1 cellular context compared by ENCODE assay signal in genomic region chr5:26889810-26890209, GRCh38.
TF ChIP-seq lines count a peak whose summit lies in the region.

No MANE protein-coding gene starts in this region.

TF ChIP-seq in HepG2, 621 proteins besides CTCF, POLR2A, EP300 and RAD21 (continued from another document):
- TF ChIP-seq, protein P1, sequence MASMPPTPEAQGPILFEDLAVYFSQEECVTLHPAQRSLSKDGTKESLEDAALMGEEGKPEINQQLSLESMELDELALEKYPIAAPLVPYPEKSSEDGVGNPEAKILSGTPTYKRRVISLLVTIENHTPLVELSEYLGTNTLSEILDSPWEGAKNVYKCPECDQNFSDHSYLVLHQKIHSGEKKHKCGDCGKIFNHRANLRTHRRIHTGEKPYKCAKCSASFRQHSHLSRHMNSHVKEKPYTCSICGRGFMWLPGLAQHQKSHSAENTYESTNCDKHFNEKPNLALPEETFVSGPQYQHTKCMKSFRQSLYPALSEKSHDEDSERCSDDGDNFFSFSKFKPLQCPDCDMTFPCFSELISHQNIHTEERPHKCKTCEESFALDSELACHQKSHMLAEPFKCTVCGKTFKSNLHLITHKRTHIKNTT (CRISPR knock-in tag; IDR thresholded peaks at IDR 0.05) = no peak
- no peak for TF ChIP-seq ADNP (CRISPR knock-in tag; IDR thresholded peaks at IDR 0.05)
- TF ChIP-seq, protein P2, sequence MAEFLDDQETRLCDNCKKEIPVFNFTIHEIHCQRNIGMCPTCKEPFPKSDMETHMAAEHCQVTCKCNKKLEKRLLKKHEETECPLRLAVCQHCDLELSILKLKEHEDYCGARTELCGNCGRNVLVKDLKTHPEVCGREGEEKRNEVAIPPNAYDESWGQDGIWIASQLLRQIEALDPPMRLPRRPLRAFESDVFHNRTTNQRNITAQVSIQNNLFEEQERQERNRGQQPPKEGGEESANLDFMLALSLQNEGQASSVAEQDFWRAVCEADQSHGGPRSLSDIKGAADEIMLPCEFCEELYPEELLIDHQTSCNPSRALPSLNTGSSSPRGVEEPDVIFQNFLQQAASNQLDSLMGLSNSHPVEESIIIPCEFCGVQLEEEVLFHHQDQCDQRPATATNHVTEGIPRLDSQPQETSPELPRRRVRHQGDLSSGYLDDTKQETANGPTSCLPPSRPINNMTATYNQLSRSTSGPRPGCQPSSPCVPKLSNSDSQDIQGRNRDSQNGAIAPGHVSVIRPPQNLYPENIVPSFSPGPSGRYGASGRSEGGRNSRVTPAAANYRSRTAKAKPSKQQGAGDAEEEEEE (CRISPR knock-in tag; IDR thresholded peaks at IDR 0.05; ENCODE audit: borderline replicate concordance) = no peak
